Comparison of ENCODE assay signal across 8 cellular contexts in genomic region chr2:65227471-65228248, GRCh38. TPM values are rescaled to one million over a fixed set of nuclear protein-coding genes. Genes with fewer than 3 reads are reported as not detected.
DNase-seq lines count a peak whose midpoint lies in the region; ATAC-seq, FAIRE-seq and TF ChIP-seq lines count a peak whose summit lies in the region.

ACTR2 (plus strand) TSS chr2:65227831; CDS start chr2:65227910, 79 bp downstream.

- BruUV-seq in OCI-LY7 (replicated peaks; lab: Mats Ljungman, UMichigan) (no TSS peak), endothelial cell of umbilical vein (replicated peaks; lab: Mats Ljungman, UMichigan) (no TSS peak)

- H3K4me2 ChIP-seq in OCI-LY7 (ENCODE audit: low read length): peak within 1 kb of the TSS; percentile 90
- H3K4me2 ChIP-seq in endothelial cell of umbilical vein (ENCODE audit: insufficient read depth, low read length): peak within 1 kb of the TSS; percentile 96

- H3K27ac ChIP-seq in OCI-LY7 (ENCODE audit: low read depth, low read length, poor library complexity, severe bottlenecking) (peak within 1 kb of the TSS; percentile 98), endothelial cell of umbilical vein (ENCODE audit: insufficient read depth, low read depth, low read length) (peak within 1 kb of the TSS; percentile 80)

- POLR2A ChIA-PET in OCI-LY7 (lab: Charles Lee) (interaction anchor here (0.6 to 3.6 kb wide), 33 partner anchors 11 to 666 kb away, joined by 3 to 37 read pairs (median 4); no protein-coding TSS in a partner anchor), endothelial cell of umbilical vein (lab: Charles Lee) (interaction anchor here (0.9 to 1.3 kb wide), 3 partner anchors 19 to 574 kb away, joined by 3 to 8 read pairs (median 4); partner anchors contain the start of genes RAB1A and SERTAD2)

- H3K9me3 ChIP-seq in OCI-LY7 (ENCODE audit: low read length): no peaks in the 10 kb centered on the region
- H3K9me3 ChIP-seq in endothelial cell of umbilical vein (replicated peaks; ENCODE audit: control insufficient read depth, insufficient read depth, low read length): no peaks in the 10 kb centered on the region

- H4K20me1 ChIP-seq in OCI-LY7 (ENCODE audit: insufficient read depth, low read length) (peaks cover 16% of the 10 kb centered on the region), endothelial cell of umbilical vein (replicated peaks; ENCODE audit: control insufficient read depth, extremely low read depth, insufficient read depth, low read length) (peaks cover 8% of the 10 kb centered on the region)

- intact Hi-C loops in OCI-LY7 (cut with micrococcal nuclease; ENCODE audit: unreplicated experiment) (loop anchor here (1.0 to 5.0 kb wide), 2 partner anchors 19 to 155 kb away; no protein-coding TSS in a partner anchor), endothelial cell of umbilical vein (cut with micrococcal nuclease) (loop anchor here (1.0 to 5.0 kb wide), 3 partner anchors 41 to 170 kb away; partner anchors contain the start of genes CEP68 and RAB1A)

- FAIRE-seq in D721Med (lab: Jason Lieb, UNC) (no peak), endothelial cell of umbilical vein (lab: Jason Lieb, UNC) (peak; percentile 85)

- H3K79me2 ChIP-seq in OCI-LY7 (ENCODE audit: insufficient read depth, low read depth, low read length): peaks cover 73% of the 10 kb centered on the region
- H3K79me2 ChIP-seq in endothelial cell of umbilical vein (ENCODE audit: control insufficient read depth, insufficient read depth, low read length): peaks cover 61% of the 10 kb centered on the region

- H3K4me1 ChIP-seq in OCI-LY7 (ENCODE audit: insufficient read depth, low read length, poor library complexity, severe bottlenecking): peaks cover 35% of the 10 kb centered on the region
- H3K4me1 ChIP-seq in endothelial cell of umbilical vein (ENCODE audit: control insufficient read depth, extremely low read depth, insufficient read depth, low read length): peaks cover 31% of the 10 kb centered on the region

- H3K9me2 ChIP-seq in OCI-LY7 (ENCODE audit: insufficient read depth, low read length): no peaks in the 10 kb centered on the region

- dilution Hi-C loops in endothelial cell of umbilical vein (cut with MboI; ENCODE audit: extremely low pct_ligation_motif_present, low sequenced_read_pairs): no loop called here

- peaks cover 47% of the 10 kb centered on the region for H3K36me3 ChIP-seq in OCI-LY7 (ENCODE audit: insufficient read depth, low read length)
- peaks cover 0 to 2% of the 10 kb centered on the region in 2 experiments for H3K36me3 ChIP-seq in endothelial cell of umbilical vein (ENCODE audit: control insufficient read depth in 2 of 2, extremely low read depth in 1 of 2, insufficient read depth in 2 of 2, low read length in 2 of 2)

- CTCF ChIA-PET in OCI-LY7 (lab: Charles Lee; ENCODE audit: unreplicated experiment): interaction anchor here (0.7 to 1.1 kb wide), 2 partner anchors 59 to 98 kb away, joined by 4 to 5 read pairs; partner anchors contain the start of gene RAB1A
- CTCF ChIA-PET in endothelial cell of umbilical vein (lab: Charles Lee): interaction anchor here (0.8 to 1.7 kb wide), 9 partner anchors 10 to 310 kb away, joined by 3 to 9 read pairs (median 3); no protein-coding TSS in a partner anchor

- TF ChIP-seq CTCF in D721Med (IDR thresholded peaks at IDR 0.05; ENCODE audit: insufficient read depth, missing control alignments) (no peak), OCI-LY7 (conservative IDR thresholded peaks at IDR 0.05; ENCODE audit: low read length) (no peak), endothelial cell of umbilical vein (IDR thresholded peaks at IDR 0.05; ENCODE audit: extremely low read depth in 1 of 2, insufficient read depth in 1 of 2, low read depth in 1 of 2, low read length in 2 of 2) (no peak)

- H3K4me3 ChIP-seq in OCI-LY7 (ENCODE audit: low read depth, low read length, poor library complexity, severe bottlenecking) (peak within 1 kb of the TSS; percentile 99), endothelial cell of umbilical vein (replicated peaks in 1 of 3; ENCODE audit: insufficient read depth in 1 of 3, low read depth in 1 of 3, low read length in 3 of 3) (peak within 1 kb of the TSS; percentile 67 to 90 (median 74))

- ATAC-seq in GM21526 (IDR thresholded peaks at IDR 0.05; ENCODE audit: low FRiP score, unreplicated experiment): peak; percentile 82

- DNase-seq in D721Med (ENCODE audit: insufficient read length, low spot score) (peak; percentile 54), HuH-7.5 (ENCODE audit: low spot score) (peak; percentile 78), OCI-LY7 (ENCODE audit: low spot score) (peak; percentile 98), activated T-cell treated with anti-CD3 and anti-CD28 coated beads for 1 hour (ENCODE audit: low read depth) (peak; percentile 86), endothelial cell of umbilical vein (ENCODE audit: low read depth, low spot score) (peak; percentile 97), middle frontal gyrus (ENCODE audit: extremely low spot score, low spot score) (peak; percentile 90)
- DNase-seq in stimulated activated CD8-positive, alpha-beta memory T cell treated with anti-CD3 and anti-CD28 coated beads, Interleukin-2, amount 100 ng/mL, for 48 hours (ENCODE audit: low read depth in 2 of 2): peak; percentile 90 to 92

- H2AFZ ChIP-seq in OCI-LY7 (ENCODE audit: low read length) (peak within 1 kb of the TSS; percentile 62), endothelial cell of umbilical vein (ENCODE audit: low read depth, low read length) (peak within 1 kb of the TSS; percentile 97)

- TF ChIP-seq POLR2A in endothelial cell of umbilical vein (IDR thresholded peaks at IDR 0.05; ENCODE audit: low read depth, low read length): peak; percentile 87

- no peaks in the 10 kb centered on the region for H3K27me3 ChIP-seq in endothelial cell of umbilical vein (ENCODE audit: control insufficient read depth in 2 of 2, insufficient read depth in 2 of 2, low read length in 2 of 2)

- H3K9ac ChIP-seq in endothelial cell of umbilical vein (replicated peaks; ENCODE audit: extremely low read depth, insufficient read depth, low read length): peak within 1 kb of the TSS; percentile 90

- no peaks in the 10 kb centered on the region for H3K9me1 ChIP-seq in endothelial cell of umbilical vein (replicated peaks; ENCODE audit: control insufficient read depth, extremely low read depth, insufficient read depth, low read length)

TF ChIP-seq in endothelial cell of umbilical vein, 7 proteins besides CTCF, POLR2A, EP300 and RAD21:
- TF ChIP-seq FOS (IDR thresholded peaks at IDR 0.05; ENCODE audit: borderline replicate concordance, insufficient read depth, low read length) (no peak), MYC (IDR thresholded peaks at IDR 0.05; ENCODE audit: low read depth, low read length) (no peak), JUN (IDR thresholded peaks at IDR 0.05; ENCODE audit: borderline replicate concordance, insufficient read depth, insufficient read length, low read depth) (no peak), GATA2 (IDR thresholded peaks at IDR 0.05; ENCODE audit: insufficient read depth, insufficient read length, low read depth, low read length) (no peak), MAX (IDR thresholded peaks at IDR 0.05; ENCODE audit: insufficient read depth, insufficient read length) (no peak), POLR2AphosphoS5 (IDR thresholded peaks at IDR 0.05; ENCODE audit: insufficient read depth, low read depth, low read length) (peak; percentile 80)

RNA-seq across cellular contexts. Expression of gene ACTR2, which starts in this region (rescaled TPM):
- total RNA-seq in OCI-LY7 (2014; rRNA removed; shearing (Covaris generic)): 69.0 and 79.6 TPM in 2 replicates
- total RNA-seq in OCI-LY7 (2022) (412 and 431 TPM in 2 replicates), endothelial cell of umbilical vein (287 and 301 TPM in 2 replicates)
- 32.5 and 48.7 TPM in 2 replicates for polyA plus RNA-seq in endothelial cell of umbilical vein
- 73.4 and 76.2 TPM in 2 replicates for polyA plus RNA-seq in endothelial cell of umbilical vein (2011; cell fraction: cytosol; rRNA removed)
- 30.0 and 36.4 TPM in 2 replicates for polyA plus RNA-seq in endothelial cell of umbilical vein (2011; cell fraction: nucleus; rRNA removed)
- polyA plus RNA-seq in endothelial cell of umbilical vein (2012): 284 and 365 TPM in 2 replicates
- polyA minus RNA-seq in endothelial cell of umbilical vein: 89.8 and 93.0 TPM in 2 replicates
- polyA minus RNA-seq in endothelial cell of umbilical vein (2011; cell fraction: cytosol; rRNA and poly(A)+ RNA removed): 52.8 TPM
- polyA minus RNA-seq in endothelial cell of umbilical vein (2011; cell fraction: nucleus; rRNA and poly(A)+ RNA removed): 22.1 and 34.0 TPM in 2 replicates

Comparison
In these comparisons a context has a peak if more than half of its experiments do, and no peak if none do; other contexts are left out.
1. Peak in every context shown above with its lines: DNase-seq, ATAC-seq, H3K4me3 ChIP-seq and H3K27ac ChIP-seq.